1 cellular context compared by ENCODE assay signal in the genomic region with DNA sequence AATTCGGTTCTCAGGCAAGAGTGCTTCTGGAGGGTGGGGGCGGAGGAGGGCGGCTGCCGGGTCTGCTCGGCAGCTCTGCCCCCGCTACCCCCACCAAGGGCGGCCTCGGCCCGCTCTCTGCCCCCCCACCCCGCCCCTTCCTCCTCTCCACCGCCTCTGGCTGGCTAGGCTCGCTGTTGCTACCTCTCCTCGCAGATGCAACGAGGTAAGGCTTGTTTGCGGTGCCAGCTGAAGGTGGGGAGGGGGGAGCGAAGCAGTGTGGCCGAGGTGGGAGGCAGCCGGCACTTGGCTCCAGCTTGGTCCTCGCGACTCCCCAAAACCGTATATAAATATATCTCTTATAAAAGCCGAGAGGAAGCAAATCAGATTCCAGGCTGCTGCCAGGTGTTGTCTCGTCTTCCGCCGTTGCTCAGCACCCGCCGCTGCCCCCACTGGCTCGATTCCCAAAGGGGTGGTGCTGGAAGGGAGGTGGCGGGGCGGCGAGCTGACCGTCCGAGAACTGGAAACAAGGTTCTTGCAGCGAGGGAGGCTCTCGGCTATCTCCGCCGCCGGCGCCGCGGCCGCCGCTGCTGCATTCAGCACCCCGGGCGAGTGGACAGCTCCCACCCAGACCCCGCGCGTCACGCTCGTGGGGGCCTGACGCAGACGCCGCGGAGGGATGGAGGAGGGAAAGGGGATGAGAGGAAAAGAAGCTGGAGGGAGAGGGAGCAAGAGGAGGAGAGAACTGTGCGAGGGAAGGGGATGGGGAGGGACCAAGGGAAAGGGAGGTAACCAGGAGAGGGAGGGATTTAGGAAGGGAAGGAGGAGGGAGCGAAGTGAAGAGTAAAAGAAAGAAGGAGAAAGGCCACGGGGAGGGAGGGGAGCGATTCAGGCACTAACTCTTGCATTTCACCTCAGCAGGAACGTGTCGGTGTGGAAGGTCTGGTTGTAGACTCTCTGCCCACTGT.
TF ChIP-seq lines count a peak whose summit lies in the region.

A gene with protein sequence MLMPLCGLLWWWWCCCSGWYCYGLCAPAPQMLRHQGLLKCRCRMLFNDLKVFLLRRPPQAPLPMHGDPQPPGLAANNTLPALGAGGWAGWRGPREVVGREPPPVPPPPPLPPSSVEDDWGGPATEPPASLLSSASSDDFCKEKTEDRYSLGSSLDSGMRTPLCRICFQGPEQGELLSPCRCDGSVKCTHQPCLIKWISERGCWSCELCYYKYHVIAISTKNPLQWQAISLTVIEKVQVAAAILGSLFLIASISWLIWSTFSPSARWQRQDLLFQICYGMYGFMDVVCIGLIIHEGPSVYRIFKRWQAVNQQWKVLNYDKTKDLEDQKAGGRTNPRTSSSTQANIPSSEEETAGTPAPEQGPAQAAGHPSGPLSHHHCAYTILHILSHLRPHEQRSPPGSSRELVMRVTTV (minus strand): TSS at position 728 of the 947 bp plus-strand sequence. CDS start 2,223 bp downstream, outside the sequence.

TF ChIP-seq in GM23338, 12 proteins besides CTCF, POLR2A, EP300 and RAD21 (continued from another document):
- TF ChIP-seq, protein P1, sequence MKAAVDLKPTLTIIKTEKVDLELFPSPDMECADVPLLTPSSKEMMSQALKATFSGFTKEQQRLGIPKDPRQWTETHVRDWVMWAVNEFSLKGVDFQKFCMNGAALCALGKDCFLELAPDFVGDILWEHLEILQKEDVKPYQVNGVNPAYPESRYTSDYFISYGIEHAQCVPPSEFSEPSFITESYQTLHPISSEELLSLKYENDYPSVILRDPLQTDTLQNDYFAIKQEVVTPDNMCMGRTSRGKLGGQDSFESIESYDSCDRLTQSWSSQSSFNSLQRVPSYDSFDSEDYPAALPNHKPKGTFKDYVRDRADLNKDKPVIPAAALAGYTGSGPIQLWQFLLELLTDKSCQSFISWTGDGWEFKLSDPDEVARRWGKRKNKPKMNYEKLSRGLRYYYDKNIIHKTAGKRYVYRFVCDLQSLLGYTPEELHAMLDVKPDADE (IDR thresholded peaks at IDR 0.05): 0 out of 2 replicates have a peak, but pooled peaks have one; percentile 30
- TF ChIP-seq POLR2AphosphoS5 (IDR thresholded peaks at IDR 0.05; ENCODE audit: low read depth) (0 out of 2 replicates have a peak, but pooled peaks have one; percentile 23), NANOG (IDR thresholded peaks at IDR 0.05; ENCODE audit: borderline replicate concordance) (no peak), EZH2 (IDR thresholded peaks at IDR 0.05; ENCODE audit: low read depth, unreplicated experiment) (no peak), EZH2phosphoT487 (IDR thresholded peaks at IDR 0.05; ENCODE audit: unreplicated experiment) (no peak), CREB1 (CRISPR knock-in tag; IDR thresholded peaks at IDR 0.05; ENCODE audit: low read depth) (peak; percentile 95), JUNB (IDR thresholded peaks at IDR 0.05; ENCODE audit: unreplicated experiment) (no peak), STAT1 (IDR thresholded peaks at IDR 0.05; ENCODE audit: unreplicated experiment) (no peak)
- TF ChIP-seq, protein P2, sequence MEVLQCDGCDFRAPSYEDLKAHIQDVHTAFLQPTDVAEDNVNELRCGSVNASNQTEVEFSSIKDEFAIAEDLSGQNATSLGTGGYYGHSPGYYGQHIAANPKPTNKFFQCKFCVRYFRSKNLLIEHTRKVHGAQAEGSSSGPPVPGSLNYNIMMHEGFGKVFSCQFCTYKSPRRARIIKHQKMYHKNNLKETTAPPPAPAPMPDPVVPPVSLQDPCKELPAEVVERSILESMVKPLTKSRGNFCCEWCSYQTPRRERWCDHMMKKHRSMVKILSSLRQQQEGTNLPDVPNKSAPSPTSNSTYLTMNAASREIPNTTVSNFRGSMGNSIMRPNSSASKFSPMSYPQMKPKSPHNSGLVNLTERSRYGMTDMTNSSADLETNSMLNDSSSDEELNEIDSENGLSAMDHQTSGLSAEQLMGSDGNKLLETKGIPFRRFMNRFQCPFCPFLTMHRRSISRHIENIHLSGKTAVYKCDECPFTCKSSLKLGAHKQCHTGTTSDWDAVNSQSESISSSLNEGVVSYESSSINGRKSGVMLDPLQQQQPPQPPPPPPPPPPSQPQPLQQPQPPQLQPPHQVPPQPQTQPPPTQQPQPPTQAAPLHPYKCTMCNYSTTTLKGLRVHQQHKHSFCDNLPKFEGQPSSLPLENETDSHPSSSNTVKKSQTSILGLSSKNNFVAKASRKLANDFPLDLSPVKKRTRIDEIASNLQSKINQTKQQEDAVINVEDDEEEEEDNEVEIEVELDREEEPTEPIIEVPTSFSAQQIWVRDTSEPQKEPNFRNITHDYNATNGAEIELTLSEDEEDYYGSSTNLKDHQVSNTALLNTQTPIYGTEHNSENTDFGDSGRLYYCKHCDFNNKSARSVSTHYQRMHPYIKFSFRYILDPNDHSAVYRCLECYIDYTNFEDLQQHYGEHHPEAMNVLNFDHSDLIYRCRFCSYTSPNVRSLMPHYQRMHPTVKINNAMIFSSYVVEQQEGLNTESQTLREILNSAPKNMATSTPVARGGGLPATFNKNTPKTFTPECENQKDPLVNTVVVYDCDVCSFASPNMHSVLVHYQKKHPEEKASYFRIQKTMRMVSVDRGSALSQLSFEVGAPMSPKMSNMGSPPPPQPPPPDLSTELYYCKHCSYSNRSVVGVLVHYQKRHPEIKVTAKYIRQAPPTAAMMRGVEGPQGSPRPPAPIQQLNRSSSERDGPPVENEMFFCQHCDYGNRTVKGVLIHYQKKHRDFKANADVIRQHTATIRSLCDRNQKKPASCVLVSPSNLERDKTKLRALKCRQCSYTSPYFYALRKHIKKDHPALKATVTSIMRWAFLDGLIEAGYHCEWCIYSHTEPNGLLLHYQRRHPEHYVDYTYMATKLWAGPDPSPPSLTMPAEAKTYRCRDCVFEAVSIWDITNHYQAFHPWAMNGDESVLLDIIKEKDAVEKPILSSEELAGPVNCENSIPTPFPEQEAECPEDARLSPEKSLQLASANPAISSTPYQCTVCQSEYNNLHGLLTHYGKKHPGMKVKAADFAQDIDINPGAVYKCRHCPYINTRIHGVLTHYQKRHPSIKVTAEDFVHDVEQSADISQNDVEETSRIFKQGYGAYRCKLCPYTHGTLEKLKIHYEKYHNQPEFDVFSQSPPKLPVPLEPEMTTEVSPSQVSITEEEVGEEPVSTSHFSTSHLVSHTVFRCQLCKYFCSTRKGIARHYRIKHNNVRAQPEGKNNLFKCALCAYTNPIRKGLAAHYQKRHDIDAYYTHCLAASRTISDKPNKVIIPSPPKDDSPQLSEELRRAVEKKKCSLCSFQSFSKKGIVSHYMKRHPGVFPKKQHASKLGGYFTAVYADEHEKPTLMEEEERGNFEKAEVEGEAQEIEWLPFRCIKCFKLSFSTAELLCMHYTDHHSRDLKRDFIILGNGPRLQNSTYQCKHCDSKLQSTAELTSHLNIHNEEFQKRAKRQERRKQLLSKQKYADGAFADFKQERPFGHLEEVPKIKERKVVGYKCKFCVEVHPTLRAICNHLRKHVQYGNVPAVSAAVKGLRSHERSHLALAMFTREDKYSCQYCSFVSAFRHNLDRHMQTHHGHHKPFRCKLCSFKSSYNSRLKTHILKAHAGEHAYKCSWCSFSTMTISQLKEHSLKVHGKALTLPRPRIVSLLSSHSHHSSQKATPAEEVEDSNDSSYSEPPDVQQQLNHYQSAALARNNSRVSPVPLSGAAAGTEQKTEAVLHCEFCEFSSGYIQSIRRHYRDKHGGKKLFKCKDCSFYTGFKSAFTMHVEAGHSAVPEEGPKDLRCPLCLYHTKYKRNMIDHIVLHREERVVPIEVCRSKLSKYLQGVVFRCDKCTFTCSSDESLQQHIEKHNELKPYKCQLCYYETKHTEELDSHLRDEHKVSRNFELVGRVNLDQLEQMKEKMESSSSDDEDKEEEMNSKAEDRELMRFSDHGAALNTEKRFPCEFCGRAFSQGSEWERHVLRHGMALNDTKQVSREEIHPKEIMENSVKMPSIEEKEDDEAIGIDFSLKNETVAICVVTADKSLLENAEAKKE (CRISPR knock-in tag; IDR thresholded peaks at IDR 0.05): peak; percentile 13; the same call in 1 of the 2 replicates
